ENCODE assay signal across 9 cellular contexts in genomic region chr20:23125625-23126191, GRCh38. TPM values are rescaled to one million over a fixed set of nuclear protein-coding genes. Genes with fewer than 3 reads are reported as not detected.
A peak's percentile ranks its signal among the peaks of the same experiment; 100 is the strongest.
DNase-seq lines count a peak whose midpoint lies in the region; ATAC-seq and TF ChIP-seq lines count a peak whose summit lies in the region.
"Had no signal": no experiment of that assay in that cellular context is flagged by ENCODE, and none has a peak within 500 bp of the region (broad histone marks: within the 10 kb centered on the region; RNA-seq: fewer than 3 reads in every experiment).

No MANE protein-coding gene starts in this region.

- no peak overlapping the region for H3K4me3 ChIP-seq in adrenal gland
- H3K4me3 ChIP-seq in aorta (ENCODE audit: low read length in 2 of 2) = no peak overlapping the region

- DNase-seq in activated effector memory CD4-positive, alpha-beta T cell treated with anti-CD3 and anti-CD28 coated beads, Interleukin-2, amount 50 U/mL, for 16 hours = peak; percentile 36
- DNase-seq in activated effector memory CD4-positive, alpha-beta T cell treated with Interleukin-2 at 50 U/mL for 16 hours = no peak
- peak in 6 of 7 donors; percentile 37 to 69 (median 50) for DNase-seq in adrenal gland
- DNase-seq in aorta = peak; percentile 53 to 76
- no peak for DNase-seq in NCI-H2081 treated with DMSO at 0.1 percent for 48 hours (lab: John Stamatoyannopoulos, UW)
- DNase-seq in A172 (ENCODE audit: low spot score) = no peak
- no peak for DNase-seq in occipital lobe (lab: John Stamatoyannopoulos, UW)

- TF ChIP-seq CTCF in adrenal gland (IDR thresholded peaks at IDR 0.05) = no peak

- ATAC-seq in aorta (ENCODE audit: low FRiP score) = no peak

- no peaks in the 10 kb centered on the region for H3K9me3 ChIP-seq in adrenal gland (replicated peaks in 1 of 3)
- H3K9me3 ChIP-seq in aorta (ENCODE audit: control insufficient read depth, low read length) = no peaks in the 10 kb centered on the region

- no peaks in the 10 kb centered on the region for H3K27me3 ChIP-seq in adrenal gland
- no peaks in the 10 kb centered on the region for H3K27me3 ChIP-seq in layer of hippocampus (ENCODE audit: control insufficient read depth, insufficient read depth, low read length)
- no peaks in the 10 kb centered on the region for H3K27me3 ChIP-seq in aorta (ENCODE audit: control insufficient read depth in 1 of 2, insufficient read depth in 2 of 2, low read length in 1 of 2)

- no peak for TF ChIP-seq POLR2A in adrenal gland (IDR thresholded peaks at IDR 0.05)

- H3K27ac ChIP-seq in adrenal gland = peak overlapping the region in 3 of 5 donors; percentile 34 to 81 (median 49)
- H3K27ac ChIP-seq in layer of hippocampus (ENCODE audit: low read depth, low read length) = peak overlapping the region; percentile 12
- no peak overlapping the region for H3K27ac ChIP-seq in aorta (ENCODE audit: low read depth in 1 of 2, low read length in 2 of 2)

- WGBS in adrenal gland, 4 donors = 74 to 85% (median 82%) methylated on average over 4 to 5 of the region's 5 CpGs
- 89% methylated on average over 5 of the region's 5 CpGs for WGBS in aorta, 2 donors

- H3K4me1 ChIP-seq in adrenal gland (replicated peaks in 1 of 2) = peaks cover 12 to 23% of the 10 kb centered on the region in 2 donors
- H3K4me1 ChIP-seq in aorta (ENCODE audit: control insufficient read depth in 1 of 2, insufficient read depth in 2 of 2, low read length in 2 of 2) = no peaks in the 10 kb centered on the region

- intact Hi-C loops in adrenal gland (cut with DNase I) = no loop called here
- intact Hi-C loops in aorta (cut with DNase I) = no loop called here

- no peaks in the 10 kb centered on the region for H3K36me3 ChIP-seq in adrenal gland (replicated peaks in 1 of 2)
- H3K36me3 ChIP-seq in aorta (ENCODE audit: control insufficient read depth in 1 of 2, insufficient read depth in 2 of 2, low read length in 1 of 2) = no peaks in the 10 kb centered on the region

RNA-seq across cellular contexts. Expression of gene CD93, which starts 39.6 kb away (rescaled TPM):
- 10 to 100 TPM; 22.5 to 83.0 (median 53.7) TPM for total RNA-seq in adrenal gland
- 10 to 100 TPM in 1 of 3 donors, 1 to 10 TPM in 2; 4.3 to 16.1 (median 8.0) TPM for polyA plus RNA-seq in adrenal gland
- 100 to 1,000 TPM; 123 to 160 TPM for total RNA-seq in aorta
- 1 to 10 TPM; 5.7 to 8.4 TPM for polyA plus RNA-seq in aorta
- total RNA-seq in A172 (2014; rRNA removed; shearing (Covaris generic)) = not detected in 2 replicates
- total RNA-seq in occipital lobe = 13.6 TPM
- polyA plus RNA-seq: IgD-negative memory B cell had no signal

Comparison
In these comparisons a context has a peak if more than half of its experiments do, and no peak if none do; other contexts are left out.
1. DNase-seq: peak in activated effector memory CD4-positive, alpha-beta T cell treated with anti-CD3 and anti-CD28 coated beads, Interleukin-2, amount 50 U/mL, for 16 hours (single experiment), adrenal gland (6 of 7) and aorta (2 of 2); none in activated effector memory CD4-positive, alpha-beta T cell treated with Interleukin-2 at 50 U/mL for 16 hours (single experiment), NCI-H2081 treated with DMSO at 0.1 percent for 48 hours (single experiment), A172 (single experiment) and occipital lobe (single experiment).
2. H3K27ac ChIP-seq: peak in adrenal gland (3 of 5) and layer of hippocampus (single experiment); none in aorta (0 of 2).
3. RNA of gene CD93, which starts 39.6 kb away (total RNA-seq): 123 to 160 TPM in aorta, 22.5 to 83.0 TPM in adrenal gland and 13.6 TPM in occipital lobe (single experiment); not detected in A172; every median in the first group is over 10 times any median in the second.